In genomic region chr15:82103500-82103899, GRCh38 we compare ENCODE assay signal across 18 cellular contexts. TPM values are rescaled to one million over a fixed set of nuclear protein-coding genes. Genes with fewer than 3 reads are reported as not detected.
DNase-seq lines count a peak whose midpoint lies in the region; ATAC-seq and TF ChIP-seq lines count a peak whose summit lies in the region.
"Had no signal": no experiment of that assay in that cellular context is flagged by ENCODE, and none has a peak within 500 bp of the region (broad histone marks: within the 10 kb centered on the region; RNA-seq: fewer than 3 reads in every experiment).

No MANE protein-coding gene starts in this region.

- ATAC-seq in GM23338 (no peak), HG03159 (IDR thresholded peaks at IDR 0.05; ENCODE audit: unreplicated experiment) (no peak)
- ATAC-seq: T-helper 17 cell had no signal

- H3K4me1 ChIP-seq in GM23338 (ENCODE audit: insufficient read depth) (peaks cover 18% of the 10 kb centered on the region), OCI-LY7 (ENCODE audit: insufficient read depth, low read length, poor library complexity, severe bottlenecking) (no peaks in the 10 kb centered on the region), smooth muscle cell (ENCODE audit: low read depth) (peaks cover 9% of the 10 kb centered on the region)
- H3K4me1 ChIP-seq: vagina had no signal

- H3K36me3 ChIP-seq in GM23338 (ENCODE audit: insufficient read depth) (no peaks in the 10 kb centered on the region), OCI-LY7 (ENCODE audit: insufficient read depth, low read length) (no peaks in the 10 kb centered on the region), smooth muscle cell (ENCODE audit: low read depth) (no peaks in the 10 kb centered on the region)
- H3K36me3 ChIP-seq: vagina had no signal

- BruUV-seq in OCI-LY7 (replicated peaks; lab: Mats Ljungman, UMichigan), result no TSS peak

- POLR2A ChIA-PET in OCI-LY7 (lab: Charles Lee), result no interaction called here

- H3F3A ChIP-seq in GM23338 (replicated peaks; ENCODE audit: low read depth), result 0 out of 2 replicates have a peak, but pooled peaks cover 4% of the 10 kb centered on the region
- no peaks in the 10 kb centered on the region for H3F3A ChIP-seq in smooth muscle cell (ENCODE audit: low read depth)

- H3K27me3 ChIP-seq in GM23338 (ENCODE audit: insufficient read depth) (no peaks in the 10 kb centered on the region), smooth muscle cell (ENCODE audit: low read depth) (no peaks in the 10 kb centered on the region)
- H3K27me3 ChIP-seq: vagina had no signal

- H3K4me3 ChIP-seq in GM23338 (no peak overlapping the region), OCI-LY7 (ENCODE audit: low read depth, low read length, poor library complexity, severe bottlenecking) (no peak overlapping the region), epithelial cell of esophagus (ENCODE audit: low read length) (no peak overlapping the region), smooth muscle cell (no peak overlapping the region)
- H3K4me3 ChIP-seq: coronary artery, vagina had no signal

- H3K9me2 ChIP-seq in GM23338 (ENCODE audit: insufficient read depth) (peaks cover 13% of the 10 kb centered on the region), OCI-LY7 (ENCODE audit: insufficient read depth, low read length) (no peaks in the 10 kb centered on the region)

- H3K9ac ChIP-seq in smooth muscle cell (ENCODE audit: low read depth), result no peak overlapping the region

- H2AFZ ChIP-seq in GM23338 (0 out of 2 replicates have a peak overlapping the region, but pooled peaks have one; percentile 66), OCI-LY7 (ENCODE audit: low read length) (no peak overlapping the region), smooth muscle cell (ENCODE audit: low read depth) (no peak overlapping the region)

- H3K4me2 ChIP-seq in GM23338 (no peak overlapping the region), OCI-LY7 (ENCODE audit: low read length) (no peak overlapping the region), smooth muscle cell (no peak overlapping the region)

- H3K4me3 Mint-ChIP-seq in GM23338, result no peak overlapping the region
- H3K4me3 Mint-ChIP-seq: activated T-cell treated with anti-CD3 and anti-CD28 coated beads, Interleukin-2, amount 50 U/mL, for 24 hours; CD4-positive, alpha-beta T cell; stimulated activated naive CD8-positive, alpha-beta T cell treated with anti-CD3 and anti-CD28 coated beads, Interleukin-15, Interleukin-2, amounts not matched to agents 100 ng/mL and 50 ng/mL, for 24 hours; T-helper 17 cell had no signal

- H3K27ac ChIP-seq in GM23338 (ENCODE audit: low read depth) (no peak overlapping the region), OCI-LY7 (ENCODE audit: low read depth, low read length, poor library complexity, severe bottlenecking) (no peak overlapping the region), smooth muscle cell (ENCODE audit: low read depth) (no peak overlapping the region)
- H3K27ac ChIP-seq: coronary artery, HL-60, vagina had no signal

- TF ChIP-seq CTCF in AG09319 (IDR thresholded peaks at IDR 0.05; ENCODE audit: low read depth, low read length) (peak; percentile 12; the same call in 1 of the 2 replicates), GM23338 (conservative IDR thresholded peaks at IDR 0.05; ENCODE audit: low read depth in 2 of 2) (peak; percentile 44 to 76), OCI-LY7 (conservative IDR thresholded peaks at IDR 0.05; ENCODE audit: low read length) (peak; percentile 54), epithelial cell of esophagus (IDR thresholded peaks at IDR 0.05; ENCODE audit: insufficient read depth, low read depth, low read length, missing control alignments) (peak; percentile 32), smooth muscle cell (IDR thresholded peaks at IDR 0.05; ENCODE audit: borderline replicate concordance, insufficient read depth, poor library complexity, severe bottlenecking) (no peak)

- no peak overlapping the region for H3K27ac Mint-ChIP-seq in GM23338
- H3K27ac Mint-ChIP-seq: activated T-cell treated with anti-CD3 and anti-CD28 coated beads, Interleukin-2, amount 50 U/mL, for 24 hours; CD4-positive, alpha-beta T cell; stimulated activated naive CD8-positive, alpha-beta T cell treated with anti-CD3 and anti-CD28 coated beads, Interleukin-15, Interleukin-2, amounts not matched to agents 100 ng/mL and 50 ng/mL, for 24 hours; T-helper 17 cell had no signal

- H3K79me2 ChIP-seq in GM23338 (replicated peaks; ENCODE audit: insufficient read depth), result no peaks in the 10 kb centered on the region
- H3K79me2 ChIP-seq in OCI-LY7 (ENCODE audit: insufficient read depth, low read depth, low read length), result no peaks in the 10 kb centered on the region
- no peaks in the 10 kb centered on the region for H3K79me2 ChIP-seq in smooth muscle cell (ENCODE audit: low read depth)

- peaks cover 12% of the 10 kb centered on the region for H3K27me3 Mint-ChIP-seq in GM23338 (ENCODE audit: insufficient read depth, low read depth, poor library complexity)

- CTCF ChIA-PET in OCI-LY7 (lab: Charles Lee; ENCODE audit: unreplicated experiment), result no interaction called here

- H3K36me3 Mint-ChIP-seq in GM23338 (ENCODE audit: low read depth), result no peaks in the 10 kb centered on the region

- H3K9me3 ChIP-seq in OCI-LY7 (ENCODE audit: low read length) (no peaks in the 10 kb centered on the region), smooth muscle cell (replicated peaks; ENCODE audit: low read depth) (no peaks in the 10 kb centered on the region)
- H3K9me3 ChIP-seq: vagina had no signal

- no peaks in the 10 kb centered on the region for H3K9me3 Mint-ChIP-seq in GM23338
- H3K9me3 Mint-ChIP-seq: activated T-cell treated with anti-CD3 and anti-CD28 coated beads, Interleukin-2, amount 50 U/mL, for 24 hours; CD4-positive, alpha-beta T cell; stimulated activated naive CD8-positive, alpha-beta T cell treated with anti-CD3 and anti-CD28 coated beads, Interleukin-15, Interleukin-2, amounts not matched to agents 100 ng/mL and 50 ng/mL, for 24 hours had no signal

- peaks cover 20% of the 10 kb centered on the region for H3K4me1 Mint-ChIP-seq in GM23338

- H4K20me1 ChIP-seq in GM23338 (replicated peaks; ENCODE audit: insufficient read depth) (no peaks in the 10 kb centered on the region), OCI-LY7 (ENCODE audit: insufficient read depth, low read length) (no peaks in the 10 kb centered on the region), smooth muscle cell (ENCODE audit: low read depth) (no peaks in the 10 kb centered on the region)

- DNase-seq in AG09319 (ENCODE audit: extremely low read depth, low read depth) (no peak), GM23338 (ENCODE audit: low spot score) (no peak), OCI-LY7 (ENCODE audit: low spot score) (no peak), epithelial cell of esophagus (ENCODE audit: low read depth) (no peak), Ammon's horn (ENCODE audit: low spot score) (no peak), smooth muscle cell (lab: John Stamatoyannopoulos, UW; ENCODE audit: unreplicated experiment) (no peak), Kasumi-1 (lab: John Stamatoyannopoulos, UW) (no peak)
- DNase-seq: activated T-cell treated with anti-CD3 and anti-CD28 coated beads, Interleukin-2, amount 50 U/mL, for 24 hours; CD4-positive, alpha-beta T cell; HCEC 1CT; MM.1S; NCI-H226; T-helper 17 cell had no signal

- intact Hi-C loops in OCI-LY7 (cut with micrococcal nuclease; ENCODE audit: unreplicated experiment), result no loop called here

- WGBS in smooth muscle cell (ENCODE audit: low lambda C conversion rate), result 80% methylated on average over 6 of the region's 6 CpGs

TF ChIP-seq in GM23338, 12 proteins besides CTCF, POLR2A, EP300 and RAD21:
- no peak for TF ChIP-seq EZH2phosphoT487 (IDR thresholded peaks at IDR 0.05; ENCODE audit: unreplicated experiment)
- TF ChIP-seq JUNB (IDR thresholded peaks at IDR 0.05; ENCODE audit: unreplicated experiment), result no peak

RNA-seq across cellular contexts. Expression of gene MEX3B, which starts 57.7 kb away (rescaled TPM):
- total RNA-seq in GM23338 (2014; rRNA removed; shearing (Covaris generic)), result 15.7 and 16.2 TPM in 2 replicates
- polyA plus RNA-seq in GM23338 (2016; fragmentation: Nextera tagmentation; extraction: Ambion mirVana) (5.3 TPM in 2 replicates), smooth muscle cell (4.9 and 7.5 TPM in 2 replicates)
- 5.6 and 8.7 TPM in 2 replicates for total RNA-seq in OCI-LY7 (2014; rRNA removed; shearing (Covaris generic))
- total RNA-seq in OCI-LY7 (2022) (5.8 and 7.3 TPM in 2 replicates), smooth muscle cell (11.8 and 13.7 TPM in 2 replicates)
